Comparison of ENCODE assay signal across 1 cellular context in the genomic region with DNA sequence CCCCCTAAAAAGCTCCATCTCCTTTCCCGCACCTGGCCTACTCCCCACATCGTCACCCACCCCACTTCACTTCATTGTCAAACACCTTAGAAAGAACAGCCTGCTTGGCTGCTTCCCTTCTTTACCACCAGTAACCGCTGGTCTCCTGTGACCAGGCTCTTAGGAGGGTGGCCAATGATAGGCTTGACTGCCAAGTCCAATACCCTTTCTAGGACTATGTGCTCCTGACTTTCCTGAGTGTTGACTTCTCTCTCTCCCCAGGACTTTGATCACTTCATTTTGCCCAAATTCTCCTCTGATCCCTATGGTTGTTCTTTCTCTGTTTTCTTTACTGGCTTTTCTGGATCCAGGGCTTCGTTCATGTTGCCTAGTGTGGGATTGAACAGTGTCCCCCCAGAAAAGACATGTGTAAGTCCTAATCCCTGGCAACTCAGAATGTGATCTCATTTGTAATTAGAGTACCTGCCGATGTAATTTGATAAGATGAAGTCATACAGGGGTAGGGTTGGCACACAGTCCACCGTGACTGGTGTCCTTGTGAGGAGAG.
TF ChIP-seq lines count a peak whose summit lies in the region.

No MANE protein-coding gene starts in this region.

TF ChIP-seq in HEK293, 187 proteins besides CTCF, POLR2A, EP300 and RAD21 (continued from another document):
- TF ChIP-seq ZNF398 (tag by site-specific recombination; IDR thresholded peaks at IDR 0.05) (no peak), ZNF837 (tag by site-specific recombination; IDR thresholded peaks at IDR 0.05) (no peak), ZBTB20 (tag by site-specific recombination; IDR thresholded peaks at IDR 0.05) (0 out of 2 replicates have a peak, but pooled peaks have one; percentile 25), ZNF202 (tag by site-specific recombination; IDR thresholded peaks at IDR 0.05; ENCODE audit: borderline replicate concordance) (no peak), ZNF629 (tag by site-specific recombination; IDR thresholded peaks at IDR 0.05) (peak; percentile 60), PRDM10 (tag by site-specific recombination; IDR thresholded peaks at IDR 0.05) (peak; percentile 91), ZNF366 (tag by site-specific recombination; conservative IDR thresholded peaks at IDR 0.05) (peak; percentile 52; the same call in 1 of the 2 replicates), FEZF1 (tag by site-specific recombination; IDR thresholded peaks at IDR 0.05) (peak; percentile 28; the same call in 1 of the 2 replicates)
